ENCODE assay signal across 15 cellular contexts in genomic region chr3:180947761-180948390, GRCh38. TPM values are rescaled to one million over a fixed set of nuclear protein-coding genes. Genes with fewer than 3 reads are reported as not detected.
A peak's percentile ranks its signal among the peaks of the same experiment; 100 is the strongest.
DNase-seq lines count a peak whose midpoint lies in the region; ATAC-seq and TF ChIP-seq lines count a peak whose summit lies in the region.
"Had no signal": no experiment of that assay in that cellular context is flagged by ENCODE, and none has a peak within 500 bp of the region (broad histone marks: within the 10 kb centered on the region; RNA-seq: fewer than 3 reads in every experiment).

No MANE protein-coding gene starts in this region.

- H3K36me3 ChIP-seq in OCI-LY7 (ENCODE audit: insufficient read depth, low read length) (peaks cover 96% of the 10 kb centered on the region), stomach (peaks cover 21 to 86% (median 69%) of the 10 kb centered on the region in 4 donors)

- no peaks in the 10 kb centered on the region for H3K27me3 ChIP-seq in stomach
- H3K27me3 ChIP-seq: ascending aorta, BLaER1 had no signal

- H3K9me3 ChIP-seq in OCI-LY7 (ENCODE audit: low read length) (no peaks in the 10 kb centered on the region), stomach (no peaks in the 10 kb centered on the region)
- H3K9me3 ChIP-seq: ascending aorta, BLaER1 had no signal

- H3K27ac ChIP-seq in OCI-LY7 (ENCODE audit: low read depth, low read length, poor library complexity, severe bottlenecking) (no peak overlapping the region), stomach (no peak overlapping the region)
- H3K27ac ChIP-seq: ascending aorta, BLaER1 had no signal

- peak; percentile 82 for ATAC-seq in HG03175 (IDR thresholded peaks at IDR 0.05; ENCODE audit: unreplicated experiment)
- ATAC-seq in HG03045 (IDR thresholded peaks at IDR 0.05; ENCODE audit: unreplicated experiment) = no peak
- ATAC-seq: GM23338, HepG2 had no signal

- POLR2A ChIA-PET in OCI-LY7 (lab: Charles Lee) = interaction anchor here (0.6 to 3.4 kb wide), 6 partner anchors 10 to 35 kb away, joined by 3 to 15 read pairs (median 6); partner anchors contain the start of gene FXR1

- no peak overlapping the region for H3K27ac Mint-ChIP-seq in nephron progenitor cell

- peaks cover 73% of the 10 kb centered on the region for H3K36me3 Mint-ChIP-seq in nephron progenitor cell (ENCODE audit: low read depth)

- H4K20me1 ChIP-seq in OCI-LY7 (ENCODE audit: insufficient read depth, low read length) = peaks cover 12% of the 10 kb centered on the region

- H3K9me3 Mint-ChIP-seq in nephron progenitor cell = no peaks in the 10 kb centered on the region
- H3K9me3 Mint-ChIP-seq: GM23338 had no signal

- no peak for TF ChIP-seq EP300 in stomach (IDR thresholded peaks at IDR 0.05)

- H2AFZ ChIP-seq in OCI-LY7 (ENCODE audit: low read length) = no peak overlapping the region
- H2AFZ ChIP-seq: GM23338 had no signal

- CTCF ChIA-PET in OCI-LY7 (lab: Charles Lee; ENCODE audit: unreplicated experiment) = no interaction called here

- 80 to 90% methylated on average over 4 of the region's 4 CpGs for WGBS in lower leg skin, 2 donors
- 79 to 96% (median 92%) methylated on average over 4 of the region's 4 CpGs for whole genome bisulfite sequencing in stomach, 5 donors

- no peaks in the 10 kb centered on the region for H3K4me1 Mint-ChIP-seq in nephron progenitor cell
- H3K4me1 Mint-ChIP-seq: GM23338 had no signal

- H3K4me3 ChIP-seq in OCI-LY7 (ENCODE audit: low read depth, low read length, poor library complexity, severe bottlenecking) (no peak overlapping the region), lower leg skin (ENCODE audit: low read depth, poor library complexity, severe bottlenecking) (no peak overlapping the region), stomach (no peak overlapping the region)
- H3K4me3 ChIP-seq: ascending aorta, BLaER1, GM23338 had no signal

- TF ChIP-seq POLR2A in lower leg skin (IDR thresholded peaks at IDR 0.05) (no peak), stomach (IDR thresholded peaks at IDR 0.05) (no peak)

- H3K4me1 ChIP-seq in OCI-LY7 (ENCODE audit: insufficient read depth, low read length, poor library complexity, severe bottlenecking) (no peaks in the 10 kb centered on the region), stomach (no peaks in the 10 kb centered on the region)
- H3K4me1 ChIP-seq: ascending aorta, BLaER1 had no signal

- in situ Hi-C loops in GM13976 (cut with MboI; ENCODE audit: low sequenced_read_pairs, unreplicated experiment) = no loop called here

- intact Hi-C loops in OCI-LY7 (cut with micrococcal nuclease; ENCODE audit: unreplicated experiment) (no loop called here), lower leg skin (cut with DNase I; ENCODE audit: low total_unique reads) (no loop called here), stomach (cut with DNase I; ENCODE audit: low total_unique reads) (no loop called here)

- no peaks in the 10 kb centered on the region for H3K9me2 ChIP-seq in OCI-LY7 (ENCODE audit: insufficient read depth, low read length)

- BruUV-seq in OCI-LY7 (replicated peaks; lab: Mats Ljungman, UMichigan) = no TSS peak

- DNase-seq in GM13976 (ENCODE audit: low spot score) = peak; percentile 38
- DNase-seq in GM20000 (ENCODE audit: low spot score) = peak; percentile 16
- DNase-seq in OCI-LY7 (ENCODE audit: low spot score) = peak; percentile 30
- no peak for DNase-seq in lower leg skin (ENCODE audit: low spot score in 2 of 2)
- DNase-seq in nephron progenitor cell = no peak
- no peak for DNase-seq in stomach
- DNase-seq: effector CD8-positive, alpha-beta T cell; midbrain; NCI-H226 had no signal

- no peak for TF ChIP-seq CTCF in GM13976 (IDR thresholded peaks at IDR 0.05; ENCODE audit: borderline replicate concordance, control extremely low read depth, extremely low read depth, insufficient read depth, missing control alignments)
- TF ChIP-seq CTCF in GM20000 (IDR thresholded peaks at IDR 0.05; ENCODE audit: extremely low read depth, missing control alignments) = no peak
- TF ChIP-seq CTCF in OCI-LY7 (conservative IDR thresholded peaks at IDR 0.05; ENCODE audit: low read length) = no peak
- no peak for TF ChIP-seq CTCF in lower leg skin (IDR thresholded peaks at IDR 0.05)
- TF ChIP-seq CTCF in nephron progenitor cell (IDR thresholded peaks at IDR 0.05) = no peak
- no peak for TF ChIP-seq CTCF in stomach (IDR thresholded peaks at IDR 0.05)

- H3K4me3 Mint-ChIP-seq in nephron progenitor cell = no peak overlapping the region
- H3K4me3 Mint-ChIP-seq: GM23338 had no signal

- H3K27me3 Mint-ChIP-seq in nephron progenitor cell (ENCODE audit: low read depth, poor library complexity) = no peaks in the 10 kb centered on the region

- no peak overlapping the region for H3K4me2 ChIP-seq in OCI-LY7 (ENCODE audit: low read length)
- H3K4me2 ChIP-seq: BLaER1, GM23338 had no signal

- peaks cover 46% of the 10 kb centered on the region for H3K79me2 ChIP-seq in OCI-LY7 (ENCODE audit: insufficient read depth, low read depth, low read length)

RNA-seq across cellular contexts. Expression of gene FXR1, which starts 35.4 kb away (rescaled TPM):
- 90.6 and 142 TPM in 2 replicates for total RNA-seq in OCI-LY7 (2014; rRNA removed; shearing (Covaris generic))
- total RNA-seq in OCI-LY7 (2022) = 161 and 182 TPM in 2 replicates
- total RNA-seq in lower leg skin = 10 to 100 TPM; 57.4 to 94.0 (median 70.7) TPM
- total RNA-seq in stomach = 100 to 1,000 TPM in 1 of 5 donors, 10 to 100 TPM in 4; 40.8 to 182 (median 58.0) TPM
- 10 to 100 TPM; 46.9 to 70.9 (median 54.8) TPM for polyA plus RNA-seq in stomach

RNA-seq across cellular contexts. Expression of gene DNAJC19, which starts 41.7 kb away (rescaled TPM):
- total RNA-seq in OCI-LY7 (2014; rRNA removed; shearing (Covaris generic)) = 29.8 and 58.6 TPM in 2 replicates
- total RNA-seq in OCI-LY7 (2022) (59.7 and 64.3 TPM in 2 replicates), lower leg skin (10 to 100 TPM; 13.5 to 25.2 (median 20.6) TPM), stomach (10 to 100 TPM in 4 of 5 donors, 1 to 10 TPM in 1; 6.1 to 51.3 (median 40.2) TPM)
- 10 to 100 TPM; 44.2 to 49.8 (median 46.4) TPM for polyA plus RNA-seq in stomach

Comparison
In these comparisons a context has a peak if more than half of its experiments do, and no peak if none do; other contexts are left out.
1. DNase-seq: peak in GM13976 (single experiment), GM20000 (single experiment) and OCI-LY7 (single experiment); none in lower leg skin (0 of 2), nephron progenitor cell (single experiment) and stomach (single experiment).